In the genomic region with DNA sequence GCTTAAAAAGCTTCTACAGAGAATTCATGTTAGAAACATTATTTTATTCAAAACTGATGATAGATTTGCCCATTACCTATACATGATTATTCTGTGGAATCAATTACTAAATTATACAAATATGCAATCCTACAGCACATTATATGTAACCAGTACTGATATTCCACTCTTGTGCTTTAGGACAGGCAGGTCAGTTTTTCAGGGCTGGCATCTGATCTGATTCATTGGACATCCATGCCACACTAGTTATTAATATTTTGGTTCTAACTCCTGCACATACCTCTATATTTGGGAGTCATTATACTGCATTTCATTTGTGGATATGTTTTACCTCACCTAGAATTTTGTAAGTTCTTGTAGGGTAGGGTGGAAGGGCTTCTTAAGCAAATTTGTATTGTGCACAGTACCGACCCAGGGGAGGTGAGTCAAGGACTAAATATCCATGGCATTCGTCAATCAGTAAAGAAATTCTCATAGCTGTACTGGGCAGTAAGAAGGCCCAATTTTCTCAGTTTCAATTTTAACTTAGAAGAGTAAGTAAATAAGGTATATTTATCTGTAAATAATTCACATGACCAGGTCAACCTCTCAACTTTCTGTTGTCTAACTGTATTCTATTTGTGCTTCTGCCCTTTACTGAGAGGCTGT, we compare ENCODE assay signal across 11 cellular contexts. TPM values are rescaled to one million over a fixed set of nuclear protein-coding genes. Genes with fewer than 3 reads are reported as not detected.
DNase-seq lines count a peak whose midpoint lies in the region; ATAC-seq, FAIRE-seq and TF ChIP-seq lines count a peak whose summit lies in the region.
"Had no signal": no experiment of that assay in that cellular context is flagged by ENCODE, and none has a peak within 500 bp of the region (broad histone marks: within the 10 kb centered on the region; RNA-seq: fewer than 3 reads in every experiment).

No MANE protein-coding gene starts in this region.

- DNase-seq in fibroblast of the aortic adventitia (ENCODE audit: low read depth) (peak; percentile 13), NCI-H1694 (lab: John Stamatoyannopoulos, UW) (no peak), left cardiac atrium (no peak)
- DNase-seq in stimulated activated CD4-positive, alpha-beta T cell treated with anti-CD3 and anti-CD28 coated beads, Interleukin-4, amount 100 ng/mL, for 1 hour = no peak
- DNase-seq: activated naive CD8-positive, alpha-beta T cell treated with anti-CD3 and anti-CD28 coated beads, Interleukin-2, amount 50 U/mL, for 24 hours; CD4-positive, alpha-beta memory T cell; NCI-H2171 treated with DMSO at 0.1 percent for 48 hours had no signal

- no peak for TF ChIP-seq CTCF in fibroblast of the aortic adventitia (IDR thresholded peaks at IDR 0.05; ENCODE audit: insufficient read depth, low read length)

- ATAC-seq in GM21576 (IDR thresholded peaks at IDR 0.05; ENCODE audit: unreplicated experiment) (peak; percentile 75), HG03521 (IDR thresholded peaks at IDR 0.05; ENCODE audit: unreplicated experiment) (peak; percentile 68), GM21360 (IDR thresholded peaks at IDR 0.05; ENCODE audit: unreplicated experiment) (no peak), left cardiac atrium (no peak)
- ATAC-seq: activated naive CD8-positive, alpha-beta T cell treated with anti-CD3 and anti-CD28 coated beads, Interleukin-2, amount 50 U/mL, for 24 hours had no signal

- intact Hi-C loops in left cardiac atrium (cut with DNase I) = no loop called here

- H3K4me3 ChIP-seq in fibroblast of the aortic adventitia (ENCODE audit: low read depth, low read length) = no peak overlapping the region

- FAIRE-seq in G401.6 (lab: Jason Lieb, UNC) = peak; percentile 97

RNA-seq across cellular contexts. Expression of a gene that starts 33.5 kb away (rescaled TPM):
- 0.18 TPM in 1 of 2 replicates, not detected in the other for total RNA-seq in fibroblast of the aortic adventitia (ENCODE audit: low replicate concordance)
- 1 to 10 TPM; 1.4 to 2.0 TPM for total RNA-seq in left cardiac atrium
- total RNA-seq: CD4-positive, alpha-beta memory T cell had no signal

Comparison
In these comparisons a context has a peak if more than half of its experiments do, and no peak if none do; other contexts are left out.
1. ATAC-seq: peak in GM21576 (single experiment) and HG03521 (single experiment); none in GM21360 (single experiment) and left cardiac atrium (0 of 2).